Comparison of ENCODE assay signal across 19 cellular contexts in genomic region chr3:122421836-122422235, GRCh38. TPM values are rescaled to one million over a fixed set of nuclear protein-coding genes. Genes with fewer than 3 reads are reported as not detected.
DNase-seq lines count a peak whose midpoint lies in the region; ATAC-seq, FAIRE-seq and TF ChIP-seq lines count a peak whose summit lies in the region.
"Had no signal": no experiment of that assay in that cellular context is flagged by ENCODE, and none has a peak within 500 bp of the region (broad histone marks: within the 10 kb centered on the region; RNA-seq: fewer than 3 reads in every experiment).

No MANE protein-coding gene starts in this region.

- H3K9me2 ChIP-seq in GM23338 (ENCODE audit: insufficient read depth): no peaks in the 10 kb centered on the region

- H3K4me1 ChIP-seq in GM23338 (ENCODE audit: insufficient read depth) (peaks cover 25% of the 10 kb centered on the region), upper lobe of left lung (peaks cover 6 to 9% (median 8%) of the 10 kb centered on the region in 4 donors)
- H3K4me1 ChIP-seq: BE2C, Caco-2 had no signal

- H3K36me3 ChIP-seq in GM23338 (ENCODE audit: insufficient read depth) (peaks cover 11% of the 10 kb centered on the region; the same call in 1 of the 2 replicates), upper lobe of left lung (peaks cover 15 to 39% (median 18%) of the 10 kb centered on the region in 4 donors)

- TF ChIP-seq POLR2A in GM12892 (IDR thresholded peaks at IDR 0.05; ENCODE audit: low read depth, low read length) (no peak), upper lobe of left lung (IDR thresholded peaks at IDR 0.05) (no peak)

- 92 to 94% methylated on average over 2 of the region's 2 CpGs for WGBS in upper lobe of left lung, 2 donors

- H3K4me3 Mint-ChIP-seq in activated naive CD4-positive, alpha-beta T cell treated with anti-CD3 and anti-CD28 coated beads, Interleukin-2, amount 50 U/mL, for 24 hours: no peak overlapping the region
- H3K4me3 Mint-ChIP-seq in WTC11 (no peak overlapping the region), GM23338 (no peak overlapping the region)
- H3K4me3 Mint-ChIP-seq: IgD-negative memory B cell had no signal

- peaks cover 11% of the 10 kb centered on the region for H3K4me1 Mint-ChIP-seq in activated naive CD4-positive, alpha-beta T cell treated with anti-CD3 and anti-CD28 coated beads, Interleukin-2, amount 50 U/mL, for 24 hours
- peaks cover 10% of the 10 kb centered on the region for H3K4me1 Mint-ChIP-seq in WTC11
- H3K4me1 Mint-ChIP-seq in GM23338: peaks cover 4% of the 10 kb centered on the region; the same call in 2 of the 3 replicates

- H2AFZ ChIP-seq in GM23338: no peak overlapping the region

- peaks cover 3% of the 10 kb centered on the region; the same call in 1 of the 2 replicates for H3F3A ChIP-seq in GM23338 (replicated peaks; ENCODE audit: low read depth)

- peak overlapping the region; percentile 62 for H3K27ac Mint-ChIP-seq in activated naive CD4-positive, alpha-beta T cell treated with anti-CD3 and anti-CD28 coated beads, Interleukin-2, amount 50 U/mL, for 24 hours
- H3K27ac Mint-ChIP-seq in activated naive CD4-positive, alpha-beta T cell treated with anti-CD3 and anti-CD28 coated beads, Interleukin-2, amount 50 U/mL, for 72 hours: no peak overlapping the region
- H3K27ac Mint-ChIP-seq in WTC11 (peak overlapping the region; percentile 57), GM23338 (no peak overlapping the region)
- H3K27ac Mint-ChIP-seq: CD4-positive, CD25-positive, alpha-beta regulatory T cell had no signal

- POLR2A ChIA-PET in WTC11 (lab: Charles Lee): no interaction called here

- no peaks in the 10 kb centered on the region for H3K9me3 ChIP-seq in upper lobe of left lung
- H3K9me3 ChIP-seq: BE2C, Caco-2 had no signal

- FAIRE-seq in GM12892 (lab: Jason Lieb, UNC): peak; percentile 73
- FAIRE-seq: H1, HTR-8/SVneo had no signal

- no peak for DNase-seq in activated naive CD4-positive, alpha-beta T cell treated with anti-CD3 and anti-CD28 coated beads, Interleukin-2, amount 50 U/mL, for 72 hours (ENCODE audit: low spot score in 2 of 2)
- no peak for DNase-seq in GM12892 (ENCODE audit: insufficient read length)
- no peak for DNase-seq in WTC11 (ENCODE audit: low spot score)
- DNase-seq in renal cortical epithelial cell (ENCODE audit: low read depth): peak; percentile 4
- DNase-seq in GM23338 (ENCODE audit: low spot score): no peak
- DNase-seq in upper lobe of left lung: no peak
- no peak for DNase-seq in hippocampal formation (lab: John Stamatoyannopoulos, UW)
- DNase-seq: 8988T; BE2C; C1 segment of cervical spinal cord; Caco-2; CD4-positive, CD25-positive, alpha-beta regulatory T cell; GDM1; HCEC 1CT; KBM-7 had no signal

- peaks cover 11% of the 10 kb centered on the region for H3K79me2 ChIP-seq in GM23338 (replicated peaks; ENCODE audit: insufficient read depth)

- H3K27ac ChIP-seq in GM23338 (ENCODE audit: low read depth) (no peak overlapping the region), upper lobe of left lung (no peak overlapping the region)

- ATAC-seq in activated naive CD4-positive, alpha-beta T cell treated with anti-CD3 and anti-CD28 coated beads, Interleukin-2, amount 50 U/mL, for 72 hours: no peak
- ATAC-seq in WTC11 (no peak), GM23338 (no peak), upper lobe of left lung (ENCODE audit: low FRiP score in 2 of 2) (no peak)

- H3K27me3 ChIP-seq in GM23338 (ENCODE audit: insufficient read depth) (no peaks in the 10 kb centered on the region), upper lobe of left lung (no peaks in the 10 kb centered on the region)
- H3K27me3 ChIP-seq: BE2C had no signal

- H4K20me1 ChIP-seq in GM23338 (replicated peaks; ENCODE audit: insufficient read depth): no peaks in the 10 kb centered on the region; the same call in 1 of the 2 replicates

- peaks cover 24% of the 10 kb centered on the region for H3K36me3 Mint-ChIP-seq in activated naive CD4-positive, alpha-beta T cell treated with anti-CD3 and anti-CD28 coated beads, Interleukin-2, amount 50 U/mL, for 24 hours
- H3K36me3 Mint-ChIP-seq in activated naive CD4-positive, alpha-beta T cell treated with anti-CD3 and anti-CD28 coated beads, Interleukin-2, amount 50 U/mL, for 72 hours: peaks cover 11 to 25% of the 10 kb centered on the region in 2 donors
- peaks cover 19% of the 10 kb centered on the region for H3K36me3 Mint-ChIP-seq in WTC11
- peaks cover 26% of the 10 kb centered on the region for H3K36me3 Mint-ChIP-seq in GM23338 (ENCODE audit: low read depth)

- TF ChIP-seq CTCF in WTC11 (IDR thresholded peaks at IDR 0.05): no peak
- no peak for TF ChIP-seq CTCF in GM23338 (conservative IDR thresholded peaks at IDR 0.05; ENCODE audit: low read depth in 2 of 2)
- TF ChIP-seq CTCF in upper lobe of left lung (IDR thresholded peaks at IDR 0.05): no peak

- no peaks in the 10 kb centered on the region for H3K9me3 Mint-ChIP-seq in activated naive CD4-positive, alpha-beta T cell treated with anti-CD3 and anti-CD28 coated beads, Interleukin-2, amount 50 U/mL, for 24 hours
- no peaks in the 10 kb centered on the region for H3K9me3 Mint-ChIP-seq in activated naive CD4-positive, alpha-beta T cell treated with anti-CD3 and anti-CD28 coated beads, Interleukin-2, amount 50 U/mL, for 72 hours
- no peaks in the 10 kb centered on the region for H3K9me3 Mint-ChIP-seq in WTC11
- no peaks in the 10 kb centered on the region for H3K9me3 Mint-ChIP-seq in GM23338
- H3K9me3 Mint-ChIP-seq: CD4-positive, CD25-positive, alpha-beta regulatory T cell; IgD-negative memory B cell had no signal

- H3K4me2 ChIP-seq in GM23338: no peak overlapping the region

- no peaks in the 10 kb centered on the region for H3K27me3 Mint-ChIP-seq in activated naive CD4-positive, alpha-beta T cell treated with anti-CD3 and anti-CD28 coated beads, Interleukin-2, amount 50 U/mL, for 24 hours
- H3K27me3 Mint-ChIP-seq in WTC11 (ENCODE audit: low read depth) (no peaks in the 10 kb centered on the region), GM23338 (ENCODE audit: insufficient read depth, low read depth, poor library complexity) (no peaks in the 10 kb centered on the region)
- H3K27me3 Mint-ChIP-seq: CD4-positive, CD25-positive, alpha-beta regulatory T cell; IgD-negative memory B cell had no signal

- H3K4me3 ChIP-seq in GM23338 (no peak overlapping the region), upper lobe of left lung (no peak overlapping the region)

- CTCF ChIA-PET in WTC11 (lab: Charles Lee): no interaction called here

- TF ChIP-seq EP300 in upper lobe of left lung (IDR thresholded peaks at IDR 0.05): no peak

TF ChIP-seq in WTC11, 78 proteins besides CTCF, POLR2A, EP300 and RAD21 (continues in another document):
- TF ChIP-seq ESRRA (CRISPR knock-in tag; IDR thresholded peaks at IDR 0.05; ENCODE audit: borderline replicate concordance) (no peak), CBFB (CRISPR knock-in tag; IDR thresholded peaks at IDR 0.05; ENCODE audit: low read depth) (no peak), SMAD4 (CRISPR knock-in tag; IDR thresholded peaks at IDR 0.05) (no peak), NFE2L1 (CRISPR knock-in tag; IDR thresholded peaks at IDR 0.05) (no peak), TP53 (CRISPR knock-in tag; IDR thresholded peaks at IDR 0.05) (no peak), USF2 (CRISPR knock-in tag; IDR thresholded peaks at IDR 0.05) (no peak)

TF ChIP-seq in GM23338, 12 proteins besides CTCF, POLR2A, EP300 and RAD21 (continues in another document):
- no peak for TF ChIP-seq ETS1 (IDR thresholded peaks at IDR 0.05)
- no peak for TF ChIP-seq JUNB (IDR thresholded peaks at IDR 0.05; ENCODE audit: unreplicated experiment)
- TF ChIP-seq POLR2AphosphoS5 (IDR thresholded peaks at IDR 0.05; ENCODE audit: low read depth): no peak

RNA-seq across cellular contexts. Expression of gene WDR5B, which starts 6.0 kb away (rescaled TPM):
- total RNA-seq in activated naive CD4-positive, alpha-beta T cell treated with anti-CD3 and anti-CD28 coated beads, Interleukin-2, amount 50 U/mL, for 72 hours: 1 to 10 TPM; 2.3 to 3.1 TPM
- polyA plus RNA-seq in GM12892 (2012; ENCODE audit: missing spikeins): 3.2 TPM
- total RNA-seq in WTC11 (2021) (2.6 to 2.9 TPM (median 2.8 TPM) in 3 replicates), renal cortical epithelial cell (3.5 and 6.7 TPM in 2 replicates), upper lobe of left lung (1 to 10 TPM; 2.0 to 8.4 (median 5.4) TPM)
- total RNA-seq in GM23338 (2014; rRNA removed; shearing (Covaris generic)): 2.4 and 2.7 TPM in 2 replicates
- polyA plus RNA-seq in GM23338 (2016; fragmentation: Nextera tagmentation; extraction: Ambion mirVana): 0.81 and 0.87 TPM in 2 replicates

RNA-seq across cellular contexts. Expression of gene FAM162A, which starts 37.9 kb away (rescaled TPM):
- 100 to 1,000 TPM in 1 of 2 donors, 10 to 100 TPM in 1; 51.2 to 194 TPM for total RNA-seq in activated naive CD4-positive, alpha-beta T cell treated with anti-CD3 and anti-CD28 coated beads, Interleukin-2, amount 50 U/mL, for 72 hours
- 202 TPM for polyA plus RNA-seq in GM12892 (2012; ENCODE audit: missing spikeins)
- total RNA-seq in WTC11 (2021) (83.9 to 141 TPM (median 128 TPM) in 3 replicates), renal cortical epithelial cell (14.1 and 53.6 TPM in 2 replicates), upper lobe of left lung (10 to 100 TPM in 5 of 6 donors, 1 to 10 TPM in 1; 4.2 to 29.0 (median 16.0) TPM)
- total RNA-seq in GM23338 (2014; rRNA removed; shearing (Covaris generic)): 34.4 and 35.9 TPM in 2 replicates
- 227 and 234 TPM in 2 replicates for polyA plus RNA-seq in GM23338 (2016; fragmentation: Nextera tagmentation; extraction: Ambion mirVana)

RNA-seq across cellular contexts. Expression of gene MIX23, which starts 38.8 kb away (rescaled TPM):
- total RNA-seq in activated naive CD4-positive, alpha-beta T cell treated with anti-CD3 and anti-CD28 coated beads, Interleukin-2, amount 50 U/mL, for 72 hours: 10 to 100 TPM; 52.0 to 99.6 TPM
- 75.8 TPM for polyA plus RNA-seq in GM12892 (2012; ENCODE audit: missing spikeins)
- total RNA-seq in WTC11 (2021) (78.0 to 81.7 TPM (median 80.9 TPM) in 3 replicates), renal cortical epithelial cell (45.8 and 63.6 TPM in 2 replicates), upper lobe of left lung (10 to 100 TPM; 15.5 to 24.7 (median 18.2) TPM)
- 57.7 and 84.9 TPM in 2 replicates for total RNA-seq in GM23338 (2014; rRNA removed; shearing (Covaris generic))
- 146 and 162 TPM in 2 replicates for polyA plus RNA-seq in GM23338 (2016; fragmentation: Nextera tagmentation; extraction: Ambion mirVana)

Comparison
In these comparisons a context has a peak if more than half of its experiments do, and no peak if none do; other contexts are left out.
1. H3K27ac Mint-ChIP-seq: peak in activated naive CD4-positive, alpha-beta T cell treated with anti-CD3 and anti-CD28 coated beads, Interleukin-2, amount 50 U/mL, for 24 hours (single experiment) and WTC11 (single experiment); none in activated naive CD4-positive, alpha-beta T cell treated with anti-CD3 and anti-CD28 coated beads, Interleukin-2, amount 50 U/mL, for 72 hours (0 of 2) and GM23338 (single experiment).